Comparison of ENCODE assay signal across 2 cellular contexts in genomic region chr21:27365394-27365793, GRCh38.
TF ChIP-seq lines count a peak whose summit lies in the region.

No MANE protein-coding gene starts in this region.

TF ChIP-seq in IMR-90, 13 proteins besides CTCF, POLR2A, EP300 and RAD21 (continued from another document):
- no peak for TF ChIP-seq MAFK (IDR thresholded peaks at IDR 0.05; ENCODE audit: low read depth, low read length)
- TF ChIP-seq SMC3 (IDR thresholded peaks at IDR 0.05; ENCODE audit: low read depth, low read length): no peak
- TF ChIP-seq USF2 (IDR thresholded peaks at IDR 0.05; ENCODE audit: low read depth, low read length): no peak
- TF ChIP-seq FOS (IDR thresholded peaks at IDR 0.05; ENCODE audit: low read depth, low read length): no peak
- no peak for TF ChIP-seq ELK1 (IDR thresholded peaks at IDR 0.05; ENCODE audit: borderline replicate concordance, low read depth, low read length)
- TF ChIP-seq MAZ (IDR thresholded peaks at IDR 0.05; ENCODE audit: borderline replicate concordance, low read depth, low read length): no peak
- TF ChIP-seq BHLHE40 (IDR thresholded peaks at IDR 0.05; ENCODE audit: low read depth, low read length): no peak
- TF ChIP-seq NFE2L2 (IDR thresholded peaks at IDR 0.05; ENCODE audit: low read depth, low read length): no peak
- no peak for TF ChIP-seq RFX5 (IDR thresholded peaks at IDR 0.05; ENCODE audit: low read depth, low read length)
- TF ChIP-seq MXI1 (IDR thresholded peaks at IDR 0.05; ENCODE audit: borderline replicate concordance, low read depth, low read length): no peak
- TF ChIP-seq RCOR1 (IDR thresholded peaks at IDR 0.05; ENCODE audit: insufficient replicate concordance, low read length): no peak
- no peak for TF ChIP-seq CEBPB (IDR thresholded peaks at IDR 0.05; ENCODE audit: low read depth, low read length)

TF ChIP-seq in H1, 55 proteins besides CTCF, POLR2A, EP300 and RAD21 (continued from another document):
- TF ChIP-seq SRF (IDR thresholded peaks at IDR 0.05; ENCODE audit: low read depth, low read length) (no peak), BACH1 (IDR thresholded peaks at IDR 0.05; ENCODE audit: low read length) (no peak), SP1 (IDR thresholded peaks at IDR 0.05; ENCODE audit: low read depth, low read length) (no peak), NANOG (IDR thresholded peaks at IDR 0.05; ENCODE audit: insufficient read depth, low read depth, low read length, poor library complexity, severe bottlenecking) (no peak), SP4 (IDR thresholded peaks at IDR 0.05; ENCODE audit: low read length) (no peak), CHD1 (IDR thresholded peaks at IDR 0.05; ENCODE audit: low read depth, low read length) (no peak), SAP30 (IDR thresholded peaks at IDR 0.05; ENCODE audit: insufficient read depth, insufficient replicate concordance, low read length) (no peak), KDM1A (IDR thresholded peaks at IDR 0.05; ENCODE audit: borderline replicate concordance, low read length) (no peak), EGR1 (IDR thresholded peaks at IDR 0.05; ENCODE audit: borderline replicate concordance, low read depth, low read length) (no peak), SIN3A (conservative IDR thresholded peaks at IDR 0.05 in 1 of 2, IDR thresholded peaks at IDR 0.05 in 1 of 2; ENCODE audit: low read depth in 1 of 2, low read length in 2 of 2) (no peak), CHD7 (IDR thresholded peaks at IDR 0.05; ENCODE audit: insufficient replicate concordance, low read length) (no peak)
TF ChIP-seq in H1: peak in this region for 0.
